ENCODE assay signal across 1 cellular context in the genomic region with DNA sequence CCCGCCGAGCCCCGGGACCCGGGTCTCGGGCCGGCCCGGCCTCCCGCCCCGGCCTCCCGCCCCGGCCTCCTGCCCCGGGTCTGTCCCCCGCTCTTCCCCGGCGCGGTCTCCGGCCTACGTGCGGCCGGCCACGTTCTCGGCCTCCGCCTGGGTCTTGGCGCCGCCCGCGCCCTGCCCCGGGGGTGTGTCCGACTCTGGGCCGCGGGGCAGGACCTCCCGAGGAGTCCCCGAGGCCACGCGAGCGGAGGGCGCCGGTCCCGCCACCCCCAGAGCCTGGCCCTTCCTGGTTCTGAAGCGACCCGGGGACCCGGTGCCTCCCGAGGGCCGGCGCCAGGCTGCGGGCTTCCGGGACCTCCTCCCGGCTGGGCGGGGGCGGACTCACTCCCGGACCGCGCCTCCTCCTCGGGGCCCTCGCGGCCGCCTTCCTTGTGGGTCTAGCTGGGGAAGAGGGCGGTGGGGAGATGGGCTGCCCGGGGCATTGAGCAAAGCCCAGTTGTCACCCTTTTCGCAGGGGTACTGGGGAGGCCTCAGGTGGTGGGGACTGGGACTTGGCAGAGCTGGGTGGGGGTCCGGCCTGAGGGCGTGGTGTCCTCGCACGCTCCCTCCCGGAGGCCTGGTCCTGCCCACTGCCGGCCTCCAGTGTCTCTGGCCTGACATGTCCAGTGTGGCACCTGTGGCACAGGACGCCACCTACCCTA.
TF ChIP-seq lines count a peak whose summit lies in the region.

No MANE protein-coding gene starts in this region.

TF ChIP-seq in A549, 52 proteins besides CTCF, POLR2A, EP300 and RAD21 (continued from another document):
- TF ChIP-seq, protein P1, sequence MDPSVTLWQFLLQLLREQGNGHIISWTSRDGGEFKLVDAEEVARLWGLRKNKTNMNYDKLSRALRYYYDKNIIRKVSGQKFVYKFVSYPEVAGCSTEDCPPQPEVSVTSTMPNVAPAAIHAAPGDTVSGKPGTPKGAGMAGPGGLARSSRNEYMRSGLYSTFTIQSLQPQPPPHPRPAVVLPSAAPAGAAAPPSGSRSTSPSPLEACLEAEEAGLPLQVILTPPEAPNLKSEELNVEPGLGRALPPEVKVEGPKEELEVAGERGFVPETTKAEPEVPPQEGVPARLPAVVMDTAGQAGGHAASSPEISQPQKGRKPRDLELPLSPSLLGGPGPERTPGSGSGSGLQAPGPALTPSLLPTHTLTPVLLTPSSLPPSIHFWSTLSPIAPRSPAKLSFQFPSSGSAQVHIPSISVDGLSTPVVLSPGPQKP (IDR thresholded peaks at IDR 0.05; ENCODE audit: low read depth, low read length) = no peak
